ENCODE assay signal across 28 cellular contexts in the genomic region with DNA sequence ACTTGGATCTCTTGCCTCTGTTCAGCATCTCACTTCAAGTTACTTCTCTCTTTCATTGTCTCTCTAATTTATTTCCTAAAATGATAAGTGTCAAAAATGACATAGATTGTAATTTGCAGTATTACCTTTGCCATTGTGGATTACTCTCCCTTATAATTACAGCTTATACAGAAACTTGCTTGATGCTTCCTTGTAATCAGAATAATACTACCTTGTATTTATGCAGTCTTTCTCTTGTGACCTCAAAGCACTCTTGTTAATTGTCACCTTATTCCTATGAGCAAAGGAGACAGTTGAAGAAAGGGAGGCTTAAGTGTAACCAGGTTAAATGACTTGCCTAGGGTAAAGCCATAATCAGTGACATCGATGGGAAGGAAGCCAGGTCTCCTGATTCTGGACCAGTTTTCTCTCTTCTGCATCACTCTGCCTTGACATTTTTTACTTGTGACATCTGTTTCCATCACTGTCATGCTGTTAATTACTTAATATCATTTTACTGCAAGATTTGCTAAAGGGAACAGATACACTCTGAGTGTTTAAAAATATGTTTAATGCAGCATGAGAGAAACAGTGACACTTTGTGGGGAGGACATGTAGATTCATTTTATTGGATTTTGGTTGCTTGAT.
"Had no signal": no experiment of that assay in that cellular context is flagged by ENCODE, and none has a peak within 500 bp of the region (broad histone marks: within the 10 kb centered on the region; RNA-seq: fewer than 3 reads in every experiment).

No MANE protein-coding gene starts in this region.

- H3K36me3 Mint-ChIP-seq: memory B cell, natural killer cell had no signal

- ATAC-seq: esophagus mucosa; gastroesophageal sphincter; heart left ventricle; left lobe of liver; natural killer cell; pancreas; right lobe of liver; stimulated activated naive CD8-positive, alpha-beta T cell treated with anti-CD3 and anti-CD28 coated beads, Interleukin-15, amount 100 ng/mL, for 72 hours; upper lobe of right lung had no signal

- H3K9me3 ChIP-seq: gastroesophageal sphincter, heart left ventricle, neutrophil, pancreas, right lobe of liver, suprapubic skin, transverse colon, upper lobe of right lung, uterus had no signal

- H3K27me3 ChIP-seq: gastroesophageal sphincter, heart left ventricle, hepatocyte, neutrophil, pancreas, right lobe of liver, suprapubic skin, transverse colon, upper lobe of right lung, uterus had no signal

- H3K27ac Mint-ChIP-seq: dendritic cell treated with granulocyte-macrophage colony-stimulating factor and Interleukin-4, amounts not matched to agents 40 ng/mL and 50 ng/mL, for 4 days; endodermal cell; memory B cell; natural killer cell had no signal

- DNase-seq: effector CD8-positive, alpha-beta T cell; endodermal cell; foreskin fibroblast; heart left ventricle; kidney; natural killer cell; pancreas; right lobe of liver; small intestine; stimulated activated CD4-positive, alpha-beta T cell treated with anti-CD3 and anti-CD28 coated beads, Interleukin-15, amount 100 ng/mL, for 24 hours; stimulated activated CD4-positive, alpha-beta T cell treated with anti-CD3 and anti-CD28 coated beads, Interleukin-2, amount 100 ng/mL, for 48 hours; stimulated activated CD8-positive, alpha-beta memory T cell treated with anti-CD3 and anti-CD28 coated beads, Interleukin-4, amount 100 ng/mL, for 48 hours; stimulated activated naive CD4-positive, alpha-beta T cell; stimulated activated naive CD8-positive, alpha-beta T cell treated with anti-CD3 and anti-CD28 coated beads, Interleukin-15, amount 100 ng/mL, for 72 hours; transverse colon; upper lobe of right lung; uterus had no signal

- H3K27me3 Mint-ChIP-seq: dendritic cell treated with granulocyte-macrophage colony-stimulating factor and Interleukin-4, amounts not matched to agents 40 ng/mL and 50 ng/mL, for 4 days; stimulated activated naive CD8-positive, alpha-beta T cell treated with anti-CD3 and anti-CD28 coated beads, Interleukin-15, amount 100 ng/mL, for 72 hours had no signal

- H3K4me1 ChIP-seq: heart left ventricle, pancreas, right lobe of liver, suprapubic skin, transverse colon, upper lobe of right lung, uterus had no signal

- H3K4me1 Mint-ChIP-seq: endodermal cell, memory B cell, natural killer cell, neural crest cell had no signal

- H3K27ac ChIP-seq: epithelial cell of prostate, gastroesophageal sphincter, heart left ventricle, hepatocyte, neutrophil, pancreas, right lobe of liver, suprapubic skin, transverse colon, upper lobe of right lung, uterus had no signal

- H3K36me3 ChIP-seq: gastroesophageal sphincter, heart left ventricle, neutrophil, pancreas, right lobe of liver, suprapubic skin, transverse colon, upper lobe of right lung, uterus had no signal

- H3K9me3 Mint-ChIP-seq: dendritic cell treated with granulocyte-macrophage colony-stimulating factor and Interleukin-4, amounts not matched to agents 40 ng/mL and 50 ng/mL, for 4 days; endodermal cell; memory B cell; natural killer cell; stimulated activated naive CD8-positive, alpha-beta T cell treated with anti-CD3 and anti-CD28 coated beads, Interleukin-15, amount 100 ng/mL, for 72 hours had no signal

- H3K4me3 ChIP-seq: gastroesophageal sphincter, heart left ventricle, hepatocyte, lung, pancreas, right lobe of liver, suprapubic skin, transverse colon, upper lobe of right lung, uterus had no signal

- H3K4me3 Mint-ChIP-seq: dendritic cell treated with granulocyte-macrophage colony-stimulating factor and Interleukin-4, amounts not matched to agents 40 ng/mL and 50 ng/mL, for 4 days; endodermal cell; memory B cell; natural killer cell; neural crest cell; stimulated activated naive CD8-positive, alpha-beta T cell treated with anti-CD3 and anti-CD28 coated beads, Interleukin-15, amount 100 ng/mL, for 72 hours had no signal
